16 cellular contexts compared by ENCODE assay signal in the genomic region with DNA sequence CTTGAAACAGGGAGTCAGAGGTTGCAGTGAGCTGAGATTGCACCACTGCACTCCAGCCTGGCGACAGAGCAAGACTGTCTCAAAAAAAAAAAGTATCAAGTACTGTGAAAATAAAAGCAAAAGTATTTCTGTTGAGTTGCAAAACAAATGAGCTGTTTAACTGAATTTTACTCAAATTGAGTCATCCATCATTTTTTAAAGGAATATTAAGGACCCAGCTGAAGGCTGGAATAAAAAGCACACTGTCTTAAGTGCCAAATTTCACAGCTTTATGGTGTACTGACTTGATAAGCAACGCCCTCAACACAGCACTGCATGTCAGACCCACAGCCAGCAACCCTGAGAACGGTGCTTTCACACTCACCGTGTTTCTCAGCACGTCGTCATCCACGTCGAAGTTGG. TPM values are rescaled to one million over a fixed set of nuclear protein-coding genes. Genes with fewer than 3 reads are reported as not detected.
DNase-seq lines count a peak whose midpoint lies in the region; ATAC-seq and TF ChIP-seq lines count a peak whose summit lies in the region.
"Had no signal": no experiment of that assay in that cellular context is flagged by ENCODE, and none has a peak within 500 bp of the region (broad histone marks: within the 10 kb centered on the region; RNA-seq: fewer than 3 reads in every experiment).

No MANE protein-coding gene starts in this region.

- WGBS in right cardiac atrium, result 48% methylated on average over 8 of the region's 8 CpGs

- H3K27me3 ChIP-seq in right cardiac atrium (ENCODE audit: control insufficient read depth, insufficient read depth), result no peaks in the 10 kb centered on the region

- no peak overlapping the region for H3K4me3 ChIP-seq in AG09309 (ENCODE audit: control insufficient read depth, low read depth, low read length)
- no peak overlapping the region for H3K4me3 ChIP-seq in fibroblast of pulmonary artery (replicated peaks; ENCODE audit: low read depth, low read length)
- H3K4me3 ChIP-seq in right cardiac atrium (ENCODE audit: low read length), result no peak overlapping the region
- H3K4me3 ChIP-seq in coronary artery, result no peak overlapping the region
- H3K4me3 ChIP-seq: GM12878 had no signal

- intact Hi-C loops in right cardiac atrium (cut with DNase I), result no loop called here

- DNase-seq in AG09309 (ENCODE audit: low read depth) (peak; percentile 23), fibroblast of pulmonary artery (ENCODE audit: low read depth) (peak; percentile 46), right cardiac atrium (peak in 1 of 3 donors; percentile 75), substantia nigra (lab: John Stamatoyannopoulos, UW) (no peak), coronary artery (ENCODE audit: low spot score) (no peak)
- DNase-seq: Caco-2, H9, NCI-H146, NCI-H2107, NCI-H345, NCI-H69 had no signal

- no peak for TF ChIP-seq CTCF in AG09309 (IDR thresholded peaks at IDR 0.05; ENCODE audit: control insufficient read depth, insufficient read depth, low read depth, low read length, missing control alignments)
- TF ChIP-seq CTCF in VCaP (conservative IDR thresholded peaks at IDR 0.05), result no peak
- TF ChIP-seq CTCF in fibroblast of pulmonary artery (IDR thresholded peaks at IDR 0.05; ENCODE audit: low read length, missing control alignments), result no peak
- no peak for TF ChIP-seq CTCF in coronary artery (IDR thresholded peaks at IDR 0.05)

- ATAC-seq in right cardiac atrium, result peak; percentile 74 to 82
- no peak for ATAC-seq in HG03025 (IDR thresholded peaks at IDR 0.05; ENCODE audit: low FRiP score, unreplicated experiment)
- no peak for ATAC-seq in HG03280 (IDR thresholded peaks at IDR 0.05; ENCODE audit: unreplicated experiment)
- ATAC-seq: GM12878 had no signal

- H3K27ac ChIP-seq in VCaP, result peak overlapping the region; percentile 84; the same call in 1 of the 2 replicates
- no peak overlapping the region for H3K27ac ChIP-seq in right cardiac atrium (ENCODE audit: low read length)
- no peak overlapping the region for H3K27ac ChIP-seq in substantia nigra (ENCODE audit: low read depth, low read length, poor library complexity, severe bottlenecking)
- H3K27ac ChIP-seq in coronary artery, result no peak overlapping the region

- H3K4me1 ChIP-seq in right cardiac atrium (ENCODE audit: control insufficient read depth, insufficient read depth, low read length), result no peaks in the 10 kb centered on the region
- H3K4me1 ChIP-seq: Caco-2 had no signal

- H3K9me3 ChIP-seq in right cardiac atrium (ENCODE audit: control insufficient read depth, low read length), result no peaks in the 10 kb centered on the region
- H3K9me3 ChIP-seq: Caco-2 had no signal

RNA-seq across cellular contexts. Expression of a gene that starts 57.9 kb away (rescaled TPM):
- under 1 TPM in 2 of 4 donors, not detected in 2; 0.37 to 0.58 TPM for total RNA-seq in right cardiac atrium
- polyA plus RNA-seq in right cardiac atrium, result 0.48 TPM
- total RNA-seq: HT1080 had no signal

Comparison
In these comparisons a context has a peak if more than half of its experiments do, and no peak if none do; other contexts are left out.
1. DNase-seq: peak in AG09309 (single experiment) and fibroblast of pulmonary artery (single experiment); none in substantia nigra (0 of 49) and coronary artery (single experiment).
2. ATAC-seq: peak in right cardiac atrium (2 of 2); none in HG03025 (single experiment) and HG03280 (single experiment).